ENCODE assay signal across 12 cellular contexts in genomic region chr11:109972181-109972715, GRCh38.
DNase-seq lines count a peak whose midpoint lies in the region; ATAC-seq and TF ChIP-seq lines count a peak whose summit lies in the region.
"Had no signal": no experiment of that assay in that cellular context is flagged by ENCODE, and none has a peak within 500 bp of the region (broad histone marks: within the 10 kb centered on the region; RNA-seq: fewer than 3 reads in every experiment).

No MANE protein-coding gene starts in this region.

- H3K36me3 ChIP-seq in SK-N-MC (ENCODE audit: insufficient read depth, low read length) = no peaks in the 10 kb centered on the region
- no peaks in the 10 kb centered on the region for H3K36me3 ChIP-seq in naive thymus-derived CD4-positive, alpha-beta T cell (ENCODE audit: control insufficient read depth in 2 of 3, insufficient read depth in 3 of 3, low read length in 3 of 3)
- H3K36me3 ChIP-seq: pancreas, SJCRH30 had no signal

- intact Hi-C loops in CD14-positive monocyte (cut with micrococcal nuclease) = no loop called here
- intact Hi-C loops in naive thymus-derived CD4-positive, alpha-beta T cell (cut with micrococcal nuclease) = no loop called here

- peak overlapping the region; percentile 72 for H3K4me3 ChIP-seq in SK-N-MC
- H3K4me3 ChIP-seq in naive thymus-derived CD4-positive, alpha-beta T cell (ENCODE audit: low read length) = no peak overlapping the region
- H3K4me3 ChIP-seq: pancreas, SJCRH30 had no signal

- H3K27me3 Mint-ChIP-seq in CD14-positive monocyte (ENCODE audit: low read depth in 3 of 3) = peaks cover 0 to 3% (median 0%) of the 10 kb centered on the region in 3 donors
- peaks cover 5 to 23% (median 10%) of the 10 kb centered on the region in 5 donors for H3K27me3 Mint-ChIP-seq in naive thymus-derived CD4-positive, alpha-beta T cell

- ATAC-seq in GM19372 (IDR thresholded peaks at IDR 0.05; ENCODE audit: low read depth, unreplicated experiment) (peak; percentile 64), HG03064 (IDR thresholded peaks at IDR 0.05; ENCODE audit: low read depth, unreplicated experiment) (peak; percentile 69)
- ATAC-seq in naive thymus-derived CD4-positive, alpha-beta T cell = no peak
- ATAC-seq in activated CD4-positive, CD25-positive, alpha-beta regulatory T cell treated with anti-CD3 and anti-CD28 coated beads, Interleukin-2, amount 50 U/mL, for 24 hours = no peak

- DNase-seq in CD14-positive monocyte (ENCODE audit: low spot score) (no peak), SK-N-MC (ENCODE audit: low read depth, low spot score) (no peak), HuH-7.5 (ENCODE audit: low spot score) (no peak), NCI-H1436 (lab: John Stamatoyannopoulos, UW) (no peak)
- DNase-seq in naive thymus-derived CD4-positive, alpha-beta T cell = no peak
- DNase-seq: CD4-positive, CD25-positive, alpha-beta regulatory T cell; pancreas had no signal

- CTCF ChIA-PET in naive thymus-derived CD4-positive, alpha-beta T cell (lab: Charles Lee) = interaction anchor here (0.6 kb wide), 1 partner anchor 21 kb away, joined by 5 read pairs; no protein-coding TSS in a partner anchor

- H3K27ac ChIP-seq in SK-N-MC = peak overlapping the region; percentile 94
- H3K27ac ChIP-seq in naive thymus-derived CD4-positive, alpha-beta T cell (ENCODE audit: low read depth, low read length) = no peak overlapping the region
- H3K27ac ChIP-seq: pancreas, SJCRH30 had no signal

- no peak overlapping the region for H3K9ac ChIP-seq in SK-N-MC (ENCODE audit: insufficient read length)

- peak overlapping the region in 6 of 7 donors; percentile 27 to 85 (median 60) for H3K27ac Mint-ChIP-seq in CD14-positive monocyte
- H3K27ac Mint-ChIP-seq in naive thymus-derived CD4-positive, alpha-beta T cell = no peak overlapping the region
- H3K27ac Mint-ChIP-seq: activated naive CD4-positive, alpha-beta T cell treated with anti-CD3 and anti-CD28 coated beads, Interleukin-2, amount 50 U/mL, for 24 hours; CD4-positive, CD25-positive, alpha-beta regulatory T cell had no signal

- TF ChIP-seq CTCF in CD14-positive monocyte (IDR thresholded peaks at IDR 0.05) = no peak

- peaks cover 0 to 7% (median 3%) of the 10 kb centered on the region in 7 donors for H3K9me3 Mint-ChIP-seq in CD14-positive monocyte
- peaks cover 0 to 4% (median 0%) of the 10 kb centered on the region in 11 donors for H3K9me3 Mint-ChIP-seq in naive thymus-derived CD4-positive, alpha-beta T cell
- H3K9me3 Mint-ChIP-seq: activated naive CD4-positive, alpha-beta T cell treated with anti-CD3 and anti-CD28 coated beads, Interleukin-2, amount 50 U/mL, for 24 hours had no signal

- no peaks in the 10 kb centered on the region for H3K9me3 ChIP-seq in SK-N-MC (ENCODE audit: low read depth, low read length)
- no peaks in the 10 kb centered on the region for H3K9me3 ChIP-seq in naive thymus-derived CD4-positive, alpha-beta T cell (ENCODE audit: control insufficient read depth in 2 of 3, low read length in 3 of 3)
- H3K9me3 ChIP-seq: pancreas, SJCRH30 had no signal

- POLR2A ChIA-PET in naive thymus-derived CD4-positive, alpha-beta T cell (lab: Charles Lee) = no interaction called here

- peaks cover 32% of the 10 kb centered on the region for H3K4me1 Mint-ChIP-seq in CD14-positive monocyte
- H3K4me1 Mint-ChIP-seq in naive thymus-derived CD4-positive, alpha-beta T cell = peaks cover 0 to 28% (median 6%) of the 10 kb centered on the region in 7 donors
- H3K4me1 Mint-ChIP-seq: activated naive CD4-positive, alpha-beta T cell treated with anti-CD3 and anti-CD28 coated beads, Interleukin-2, amount 50 U/mL, for 24 hours had no signal

- peak overlapping the region; percentile 24 to 27 for H3K4me3 Mint-ChIP-seq in CD14-positive monocyte
- no peak overlapping the region for H3K4me3 Mint-ChIP-seq in naive thymus-derived CD4-positive, alpha-beta T cell
- H3K4me3 Mint-ChIP-seq: activated naive CD4-positive, alpha-beta T cell treated with anti-CD3 and anti-CD28 coated beads, Interleukin-2, amount 50 U/mL, for 24 hours; CD4-positive, CD25-positive, alpha-beta regulatory T cell had no signal

- H3K36me3 Mint-ChIP-seq in CD14-positive monocyte = no peaks in the 10 kb centered on the region
- H3K36me3 Mint-ChIP-seq in naive thymus-derived CD4-positive, alpha-beta T cell = peaks cover 0 to 4% (median 0%) of the 10 kb centered on the region in 5 donors
- H3K36me3 Mint-ChIP-seq: activated naive CD4-positive, alpha-beta T cell treated with anti-CD3 and anti-CD28 coated beads, Interleukin-2, amount 50 U/mL, for 24 hours; CD4-positive, CD25-positive, alpha-beta regulatory T cell had no signal

- no peaks in the 10 kb centered on the region for H3K27me3 ChIP-seq in naive thymus-derived CD4-positive, alpha-beta T cell (ENCODE audit: control insufficient read depth in 2 of 2, insufficient read depth in 2 of 2, low read length in 2 of 2)
- H3K27me3 ChIP-seq: pancreas, SJCRH30 had no signal

- no peaks in the 10 kb centered on the region for H3K4me1 ChIP-seq in naive thymus-derived CD4-positive, alpha-beta T cell (ENCODE audit: control insufficient read depth in 2 of 2, insufficient read depth in 2 of 2, low read length in 2 of 2)
- H3K4me1 ChIP-seq: pancreas, SJCRH30 had no signal

Comparison
In these comparisons a context has a peak if more than half of its experiments do, and no peak if none do; other contexts are left out.
1. H3K27ac Mint-ChIP-seq: peak in CD14-positive monocyte (6 of 7); none in naive thymus-derived CD4-positive, alpha-beta T cell (0 of 9).
2. H3K4me3 Mint-ChIP-seq: peak in CD14-positive monocyte (2 of 2); none in naive thymus-derived CD4-positive, alpha-beta T cell (0 of 10).
3. ATAC-seq: peak in GM19372 (single experiment) and HG03064 (single experiment); none in naive thymus-derived CD4-positive, alpha-beta T cell (single experiment) and activated CD4-positive, CD25-positive, alpha-beta regulatory T cell treated with anti-CD3 and anti-CD28 coated beads, Interleukin-2, amount 50 U/mL, for 24 hours (0 of 2).